8 cellular contexts compared by ENCODE assay signal in genomic region chr9:129962889-129963703, GRCh38.
DNase-seq lines count a peak whose midpoint lies in the region; ATAC-seq and TF ChIP-seq lines count a peak whose summit lies in the region.

No MANE protein-coding gene starts in this region.

- H3K27ac Mint-ChIP-seq in activated naive CD4-positive, alpha-beta T cell treated with anti-CD3 and anti-CD28 coated beads, Interleukin-2, amount 50 U/mL, for 24 hours: peak overlapping the region; percentile 94

- peak overlapping the region; percentile 9 to 35; a peak in 3 of 4 replicates for H3K4me3 ChIP-seq in Panc1 (ENCODE audit: low read depth in 2 of 2, low read length in 2 of 2)
- H3K4me3 ChIP-seq in left ventricle myocardium inferior: peak overlapping the region; percentile 66
- peak overlapping the region; percentile 23 to 52 (median 48) for H3K4me3 ChIP-seq in gastrocnemius medialis

- H3K9me3 Mint-ChIP-seq in activated naive CD4-positive, alpha-beta T cell treated with anti-CD3 and anti-CD28 coated beads, Interleukin-2, amount 50 U/mL, for 24 hours: no peaks in the 10 kb centered on the region

- H3K9me3 ChIP-seq in Panc1 (ENCODE audit: control insufficient read depth, insufficient read depth, low read depth, low read length) (no peaks in the 10 kb centered on the region), left ventricle myocardium inferior (replicated peaks) (no peaks in the 10 kb centered on the region), gastrocnemius medialis (no peaks in the 10 kb centered on the region)

- CTCF ChIA-PET in Panc1 (lab: Charles Lee): no interaction called here

- peaks cover 84% of the 10 kb centered on the region for H3K4me1 Mint-ChIP-seq in activated naive CD4-positive, alpha-beta T cell treated with anti-CD3 and anti-CD28 coated beads, Interleukin-2, amount 50 U/mL, for 24 hours

- H3K36me3 ChIP-seq in Panc1 (ENCODE audit: control insufficient read depth, insufficient read depth, low read length) (no peaks in the 10 kb centered on the region), left ventricle myocardium inferior (peaks cover 4% of the 10 kb centered on the region), gastrocnemius medialis (no peaks in the 10 kb centered on the region)

- BruUV-seq in Panc1 (replicated peaks; lab: Mats Ljungman, UMichigan): no TSS peak

- H3K36me3 Mint-ChIP-seq in activated naive CD4-positive, alpha-beta T cell treated with anti-CD3 and anti-CD28 coated beads, Interleukin-2, amount 50 U/mL, for 24 hours: peaks cover 28% of the 10 kb centered on the region

- peak overlapping the region; percentile 69 for H3K27ac ChIP-seq in Panc1 (ENCODE audit: low read length)
- peak overlapping the region; percentile 95 for H3K27ac ChIP-seq in left ventricle myocardium inferior (replicated peaks)
- peak overlapping the region; percentile 66 to 87 (median 76) for H3K27ac ChIP-seq in gastrocnemius medialis

- H3K27me3 ChIP-seq in Panc1 (ENCODE audit: control insufficient read depth, insufficient read depth, low read length) (no peaks in the 10 kb centered on the region), left ventricle myocardium inferior (ENCODE audit: low read depth) (no peaks in the 10 kb centered on the region), gastrocnemius medialis (no peaks in the 10 kb centered on the region)

- intact Hi-C loops in Panc1 (cut with micrococcal nuclease; ENCODE audit: unreplicated experiment) (no loop called here), left ventricle myocardium inferior (cut with micrococcal nuclease) (no loop called here), gastrocnemius medialis (cut with DNase I; ENCODE audit: low total_unique reads) (loop anchor here (5.0 kb wide), 1 partner anchor 79 kb away; the partner anchor contains the start of gene FNBP1)

- TF ChIP-seq POLR2A in gastrocnemius medialis (IDR thresholded peaks at IDR 0.05): peak; percentile 36 to 56

- H3K27me3 Mint-ChIP-seq in activated naive CD4-positive, alpha-beta T cell treated with anti-CD3 and anti-CD28 coated beads, Interleukin-2, amount 50 U/mL, for 24 hours: no peaks in the 10 kb centered on the region

- in situ Hi-C loops in Panc1 (cut with HindIII; ENCODE audit: low pct_unique_long_range_greater_than_20kb, low sequenced_read_pairs) (no loop called here), gastrocnemius medialis (cut with MboI; ENCODE audit: low sequenced_read_pairs in 4 of 4) (no loop called here)

- POLR2A ChIA-PET in Panc1 (lab: Charles Lee): no interaction called here

- peak overlapping the region; percentile 73 for H3K4me3 Mint-ChIP-seq in activated naive CD4-positive, alpha-beta T cell treated with anti-CD3 and anti-CD28 coated beads, Interleukin-2, amount 50 U/mL, for 24 hours

- H3K4me1 ChIP-seq in Panc1 (ENCODE audit: control insufficient read depth, insufficient read depth, low read length) (peaks cover 19% of the 10 kb centered on the region), left ventricle myocardium inferior (peaks cover 36% of the 10 kb centered on the region), gastrocnemius medialis (peaks cover 0 to 11% of the 10 kb centered on the region in 2 donors)

- no peak for TF ChIP-seq CTCF in Panc1 (IDR thresholded peaks at IDR 0.05)
- TF ChIP-seq CTCF in left ventricle myocardium inferior (IDR thresholded peaks at IDR 0.05; ENCODE audit: borderline replicate concordance): no peak
- no peak for TF ChIP-seq CTCF in gastrocnemius medialis (IDR thresholded peaks at IDR 0.05 in 4 of 5, conservative IDR thresholded peaks at IDR 0.05 in 1 of 5)

- ATAC-seq in GM18498 (IDR thresholded peaks at IDR 0.05; ENCODE audit: unreplicated experiment) (peak; percentile 75), HG02885 (IDR thresholded peaks at IDR 0.05; ENCODE audit: poor library complexity, unreplicated experiment) (peak; percentile 76), Panc1 (peak; percentile 78), gastrocnemius medialis (peak; percentile 74 to 79)

- no peak for DNase-seq in Panc1 (ENCODE audit: low read depth, low spot score)
- peak; percentile 31 for DNase-seq in left ventricle myocardium inferior
- peak; percentile 5 to 40 for DNase-seq in gastrocnemius medialis
- no peak for DNase-seq in D341Med (ENCODE audit: low spot score)
- no peak for DNase-seq in NCI-H524 (lab: John Stamatoyannopoulos, UW)

Comparison
In these comparisons a context has a peak if more than half of its experiments do, and no peak if none do; other contexts are left out.
1. DNase-seq: peak in left ventricle myocardium inferior (single experiment) and gastrocnemius medialis (2 of 2); none in Panc1 (single experiment), D341Med (single experiment) and NCI-H524 (0 of 2).
2. Peak in every context shown above with its lines, with median percentiles within 50 percentile points of each other: ATAC-seq, H3K27ac ChIP-seq and H3K4me3 ChIP-seq.